In the genomic region with DNA sequence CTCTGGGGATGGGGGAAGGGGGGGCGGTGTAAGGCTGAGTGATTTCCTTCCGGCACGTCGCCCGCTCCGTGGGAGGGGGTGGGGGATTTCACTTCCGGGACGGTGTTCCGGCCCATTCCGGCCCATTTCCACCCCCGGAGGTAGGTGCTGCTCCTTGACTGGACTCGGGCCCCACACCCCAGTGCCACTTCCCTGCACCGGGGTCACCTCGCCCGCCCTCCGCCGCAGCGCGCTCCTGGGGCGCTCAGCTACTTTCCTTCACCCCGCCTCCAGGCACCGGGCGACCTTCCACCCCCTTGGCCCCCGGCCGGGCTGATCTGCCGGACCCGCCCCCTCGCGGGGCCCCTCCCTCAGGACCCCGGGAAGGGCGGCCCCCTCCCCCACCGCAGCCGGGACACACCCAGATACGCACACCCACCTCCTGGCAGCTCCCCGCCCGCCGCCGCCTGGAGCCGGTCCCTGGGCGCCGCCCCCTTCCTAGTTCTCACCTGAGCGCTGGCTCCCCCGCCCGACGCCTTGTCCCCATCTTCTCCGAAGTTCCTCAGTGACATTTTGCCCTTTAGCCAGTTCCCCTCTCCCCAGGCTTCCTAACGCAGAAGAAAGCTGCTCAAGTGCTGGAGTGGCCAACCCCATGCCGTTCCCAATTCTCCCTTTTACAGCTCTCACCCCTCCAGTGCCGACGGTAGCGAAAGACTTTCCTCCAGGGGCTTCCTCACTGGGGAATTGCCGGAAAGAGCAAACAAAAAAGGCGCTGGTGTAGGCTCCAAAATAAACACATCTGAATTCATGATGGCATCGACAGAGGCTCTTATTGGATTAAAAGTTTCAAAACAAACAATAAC, we compare ENCODE assay signal across 8 cellular contexts. TPM values are rescaled to one million over a fixed set of nuclear protein-coding genes. Genes with fewer than 3 reads are reported as not detected.
DNase-seq lines count a peak whose midpoint lies in the region; ATAC-seq lines count a peak whose summit lies in the region.

TSS of gene ZBTB37 (plus strand) at position 115 of the 842 bp plus-strand sequence. CDS start 1,846 bp downstream, outside the sequence.

- no peaks in the 10 kb centered on the region for H3K9me3 Mint-ChIP-seq in central memory CD8-positive, alpha-beta T cell

- intact Hi-C loops in left colon (cut with DNase I, micrococcal nuclease) = no loop called here

- peak within 1 kb of the TSS; percentile 94 for H3K27ac Mint-ChIP-seq in central memory CD8-positive, alpha-beta T cell (ENCODE audit: low read depth)

- H3K36me3 Mint-ChIP-seq in central memory CD8-positive, alpha-beta T cell (ENCODE audit: insufficient read depth) = peaks cover 56% of the 10 kb centered on the region

- ATAC-seq in GM19025 (IDR thresholded peaks at IDR 0.05; ENCODE audit: low read depth, unreplicated experiment) = peak; percentile 52
- peak; percentile 54 for ATAC-seq in HG03280 (IDR thresholded peaks at IDR 0.05; ENCODE audit: unreplicated experiment)
- peak; percentile 52 for ATAC-seq in central memory CD8-positive, alpha-beta T cell (replicated peaks; ENCODE audit: extremely low read depth, poor library complexity, severe bottlenecking)
- peak; percentile 82 for ATAC-seq in left colon

- peak within 1 kb of the TSS; percentile 84 for H3K4me3 Mint-ChIP-seq in central memory CD8-positive, alpha-beta T cell

- peaks cover 71% of the 10 kb centered on the region for H3K4me1 Mint-ChIP-seq in central memory CD8-positive, alpha-beta T cell

- DNase-seq in ACHN (peak; percentile 89), NCI-H345 treated with DMSO at 0.1 percent for 48 hours (lab: John Stamatoyannopoulos, UW; ENCODE audit: unreplicated experiment) (peak; percentile 76), left colon (peak; percentile 96 to 97)
- peak; percentile 81 for DNase-seq in activated CD4-positive, CD25-positive, alpha-beta regulatory T cell treated with anti-CD3 and anti-CD28 coated beads, Interleukin-2, amount 50 U/mL, for 16 hours (ENCODE audit: low read depth, low spot score)
- DNase-seq in central memory CD8-positive, alpha-beta T cell (ENCODE audit: low spot score in 2 of 2) = peak; percentile 73 to 74
- DNase-seq in stimulated activated CD4-positive, alpha-beta T cell treated with anti-CD3 and anti-CD28 coated beads, Interleukin-1b, Interleukin-23, amount 100 ng/mL, for 48 hours = peak; percentile 95

- in situ Hi-C loops in ACHN (cut with HindIII; ENCODE audit: low pct_ligation_motif_present, low pct_unique_long_range_greater_than_20kb, low sequenced_read_pairs) = no loop called here

- no peaks in the 10 kb centered on the region for H3K27me3 Mint-ChIP-seq in central memory CD8-positive, alpha-beta T cell

RNA-seq across cellular contexts. Expression of gene ZBTB37, which starts in this region (rescaled TPM):
- total RNA-seq in left colon = 1 to 10 TPM; 7.1 to 8.4 TPM

Comparison
In these comparisons a context has a peak if more than half of its experiments do, and no peak if none do; other contexts are left out.
1. Peak in every context shown above with its lines: DNase-seq and ATAC-seq.